Comparison of ENCODE assay signal across 16 cellular contexts in genomic region chr17:74821655-74822328, GRCh38. TPM values are rescaled to one million over a fixed set of nuclear protein-coding genes. Genes with fewer than 3 reads are reported as not detected.
"Had no signal": no experiment of that assay in that cellular context is flagged by ENCODE, and none has a peak within 500 bp of the region (broad histone marks: within the 10 kb centered on the region; RNA-seq: fewer than 3 reads in every experiment).

No MANE protein-coding gene starts in this region.

- DNase-seq: activated CD4-positive, CD25-positive, alpha-beta regulatory T cell treated with anti-CD3 and anti-CD28 coated beads, Interleukin-2, amount 50 U/mL, for 72 hours; activated naive CD4-positive, alpha-beta T cell; aorta; foreskin keratinocyte; mammary epithelial cell; stimulated activated CD4-positive, alpha-beta T cell treated with anti-CD3 and anti-CD28 coated beads, Interleukin-4, amount 100 ng/mL, for 4 hours; stimulated activated CD8-positive, alpha-beta memory T cell treated with anti-CD3 and anti-CD28 coated beads, Interleukin-4, amount 100 ng/mL, for 48 hours; stimulated activated naive CD4-positive, alpha-beta T cell treated with Interleukin-2 at 50 U/mL for 16 hours; T-helper 1 cell; T1000; upper lobe of left lung had no signal

- H3K4me3 ChIP-seq: pancreas, skin epidermis, suprapubic skin, upper lobe of left lung had no signal

- ATAC-seq: foreskin keratinocyte, SK-N-SH treated with all-trans-retinoic acid at 6 μM for 48 hours had no signal

- H3K27ac ChIP-seq: foreskin keratinocyte, pancreas, upper lobe of left lung had no signal

- H3K27me3 ChIP-seq: foreskin keratinocyte, pancreas, suprapubic skin, upper lobe of left lung had no signal

- H3K4me1 ChIP-seq: foreskin keratinocyte, pancreas, upper lobe of left lung had no signal

- H3K36me3 ChIP-seq: pancreas had no signal

- H3K9me3 ChIP-seq: pancreas, suprapubic skin, upper lobe of left lung had no signal

RNA-seq across cellular contexts. Expression of gene GRIN2C, which starts 37.9 kb away (rescaled TPM):
- total RNA-seq: activated CD8-positive, alpha-beta memory T cell treated with anti-CD3 and anti-CD28 coated beads for 36 hours; foreskin keratinocyte had no signal
- polyA plus RNA-seq: foreskin keratinocyte, mammary epithelial cell had no signal
